Comparison of ENCODE assay signal across 2 cellular contexts in genomic region chr7:129098409-129099084, GRCh38.
TF ChIP-seq lines count a peak whose summit lies in the region.

No MANE protein-coding gene starts in this region.

TF ChIP-seq in HCT116, 20 proteins besides CTCF, POLR2A, EP300 and RAD21 (continued from another document):
- TF ChIP-seq ZBTB33 (IDR thresholded peaks at IDR 0.05; ENCODE audit: extremely low read depth, insufficient replicate concordance, low read length) (no peak), CEBPB (IDR thresholded peaks at IDR 0.05; ENCODE audit: low read depth) (no peak), EGR1 (IDR thresholded peaks at IDR 0.05; ENCODE audit: low read depth) (peak; percentile 35; the same call in 1 of the 2 replicates)
- TF ChIP-seq, protein P1, sequence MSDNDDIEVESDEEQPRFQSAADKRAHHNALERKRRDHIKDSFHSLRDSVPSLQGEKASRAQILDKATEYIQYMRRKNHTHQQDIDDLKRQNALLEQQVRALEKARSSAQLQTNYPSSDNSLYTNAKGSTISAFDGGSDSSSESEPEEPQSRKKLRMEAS (IDR thresholded peaks at IDR 0.05) = no peak
- TF ChIP-seq, protein P2, sequence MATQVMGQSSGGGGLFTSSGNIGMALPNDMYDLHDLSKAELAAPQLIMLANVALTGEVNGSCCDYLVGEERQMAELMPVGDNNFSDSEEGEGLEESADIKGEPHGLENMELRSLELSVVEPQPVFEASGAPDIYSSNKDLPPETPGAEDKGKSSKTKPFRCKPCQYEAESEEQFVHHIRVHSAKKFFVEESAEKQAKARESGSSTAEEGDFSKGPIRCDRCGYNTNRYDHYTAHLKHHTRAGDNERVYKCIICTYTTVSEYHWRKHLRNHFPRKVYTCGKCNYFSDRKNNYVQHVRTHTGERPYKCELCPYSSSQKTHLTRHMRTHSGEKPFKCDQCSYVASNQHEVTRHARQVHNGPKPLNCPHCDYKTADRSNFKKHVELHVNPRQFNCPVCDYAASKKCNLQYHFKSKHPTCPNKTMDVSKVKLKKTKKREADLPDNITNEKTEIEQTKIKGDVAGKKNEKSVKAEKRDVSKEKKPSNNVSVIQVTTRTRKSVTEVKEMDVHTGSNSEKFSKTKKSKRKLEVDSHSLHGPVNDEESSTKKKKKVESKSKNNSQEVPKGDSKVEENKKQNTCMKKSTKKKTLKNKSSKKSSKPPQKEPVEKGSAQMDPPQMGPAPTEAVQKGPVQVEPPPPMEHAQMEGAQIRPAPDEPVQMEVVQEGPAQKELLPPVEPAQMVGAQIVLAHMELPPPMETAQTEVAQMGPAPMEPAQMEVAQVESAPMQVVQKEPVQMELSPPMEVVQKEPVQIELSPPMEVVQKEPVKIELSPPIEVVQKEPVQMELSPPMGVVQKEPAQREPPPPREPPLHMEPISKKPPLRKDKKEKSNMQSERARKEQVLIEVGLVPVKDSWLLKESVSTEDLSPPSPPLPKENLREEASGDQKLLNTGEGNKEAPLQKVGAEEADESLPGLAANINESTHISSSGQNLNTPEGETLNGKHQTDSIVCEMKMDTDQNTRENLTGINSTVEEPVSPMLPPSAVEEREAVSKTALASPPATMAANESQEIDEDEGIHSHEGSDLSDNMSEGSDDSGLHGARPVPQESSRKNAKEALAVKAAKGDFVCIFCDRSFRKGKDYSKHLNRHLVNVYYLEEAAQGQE (IDR thresholded peaks at IDR 0.05; ENCODE audit: low read depth) = no peak
TF ChIP-seq in HCT116: peak in this region for 3.

TF ChIP-seq in liver, 16 proteins besides CTCF, POLR2A, EP300 and RAD21 (continued from another document):
- TF ChIP-seq, protein P1 (IDR thresholded peaks at IDR 0.05) = no peak
- TF ChIP-seq SP1 (IDR thresholded peaks at IDR 0.05) (no peak), HNF4G (IDR thresholded peaks at IDR 0.05) (no peak), FOXA2 (IDR thresholded peaks at IDR 0.05) (no peak)
- TF ChIP-seq, protein P3, sequence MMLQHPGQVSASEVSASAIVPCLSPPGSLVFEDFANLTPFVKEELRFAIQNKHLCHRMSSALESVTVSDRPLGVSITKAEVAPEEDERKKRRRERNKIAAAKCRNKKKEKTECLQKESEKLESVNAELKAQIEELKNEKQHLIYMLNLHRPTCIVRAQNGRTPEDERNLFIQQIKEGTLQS (IDR thresholded peaks at IDR 0.05) = no peak
